ENCODE assay signal across 18 cellular contexts in the genomic region with DNA sequence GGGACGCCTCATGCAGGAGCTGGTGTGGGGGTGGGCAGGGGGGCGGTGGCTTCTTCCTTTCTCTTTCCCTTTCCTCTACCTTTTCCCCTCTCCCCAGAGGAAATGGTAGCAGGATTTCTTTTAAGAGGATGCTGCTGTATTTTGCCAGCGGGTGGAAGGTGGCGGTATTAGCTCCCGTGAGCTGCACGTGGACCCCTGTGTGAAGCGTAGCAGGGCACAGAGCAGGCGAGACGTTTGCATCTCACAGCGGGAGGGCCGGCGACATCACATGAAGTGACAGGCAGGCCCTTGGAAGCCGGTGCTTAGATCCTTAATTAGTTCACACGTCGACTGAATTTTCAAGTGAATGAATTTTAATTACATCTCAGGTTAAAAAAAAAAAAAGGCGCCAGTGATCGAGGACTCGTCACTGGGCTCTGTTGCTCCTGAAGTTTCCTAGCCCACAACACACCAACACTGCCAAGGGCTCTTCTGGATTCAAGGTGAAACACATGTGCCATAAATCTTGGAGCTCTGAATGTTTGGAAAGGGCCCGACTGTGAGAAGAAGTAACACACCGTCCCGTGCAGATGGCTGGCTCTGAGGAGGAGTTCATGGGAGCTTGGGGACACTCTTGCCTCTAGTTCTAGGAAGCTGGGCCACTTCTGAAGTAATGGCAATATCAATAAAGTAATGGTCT. TPM values are rescaled to one million over a fixed set of nuclear protein-coding genes. Genes with fewer than 3 reads are reported as not detected.
DNase-seq lines count a peak whose midpoint lies in the region; ATAC-seq and TF ChIP-seq lines count a peak whose summit lies in the region.
"Had no signal": no experiment of that assay in that cellular context is flagged by ENCODE, and none has a peak within 500 bp of the region (broad histone marks: within the 10 kb centered on the region; RNA-seq: fewer than 3 reads in every experiment).

No MANE protein-coding gene starts in this region.

- H3K4me3 ChIP-seq in AG10803 (ENCODE audit: low read length) (no peak overlapping the region), kidney epithelial cell (ENCODE audit: low read depth, low read length) (no peak overlapping the region)
- H3K4me3 ChIP-seq: cardiac muscle cell, testis had no signal

- TF ChIP-seq CTCF in AG10803 (conservative IDR thresholded peaks at IDR 0.05; ENCODE audit: low read length): no peak
- no peak for TF ChIP-seq CTCF in kidney epithelial cell (IDR thresholded peaks at IDR 0.05; ENCODE audit: insufficient read depth, low read length, poor library complexity, severe bottlenecking)

- no peaks in the 10 kb centered on the region for H3K36me3 ChIP-seq in kidney epithelial cell (ENCODE audit: control insufficient read depth, insufficient read depth, low read length)

- no peak for ATAC-seq in HG03045 (IDR thresholded peaks at IDR 0.05; ENCODE audit: unreplicated experiment)
- ATAC-seq in activated CD4-positive, CD25-positive, alpha-beta regulatory T cell treated with anti-CD3 and anti-CD28 coated beads, Interleukin-2, amount 50 U/mL, for 24 hours: no peak

- CTCF ChIA-PET in HEK293T (lab: Yijun Ruan, JAX): no interaction called here

- no peaks in the 10 kb centered on the region for H3K27me3 ChIP-seq in kidney epithelial cell (ENCODE audit: control insufficient read depth, insufficient read depth, low read length)
- H3K27me3 ChIP-seq: cardiac muscle cell, testis had no signal

- POLR2A ChIA-PET in HEK293T (lab: Yijun Ruan, JAX): no interaction called here

- peak; percentile 13 for DNase-seq in AG10803 (ENCODE audit: low read depth)
- no peak for DNase-seq in HEK293T (ENCODE audit: extremely low spot score)
- peak; percentile 10 for DNase-seq in amniotic epithelial cell (ENCODE audit: low read depth)
- DNase-seq in kidney epithelial cell (ENCODE audit: low read depth): peak; percentile 5
- DNase-seq in Kasumi-1 (lab: John Stamatoyannopoulos, UW): no peak
- DNase-seq in MV-4-11 (lab: John Stamatoyannopoulos, UW): no peak
- DNase-seq: activated CD4-positive, alpha-beta T cell treated with anti-CD3 and anti-CD28 coated beads, Interleukin-2, amount 10 ng/mL, durations not matched to agents 24 days and 14 days; activated naive CD4-positive, alpha-beta T cell treated with anti-CD3 and anti-CD28 coated beads, Interleukin-2, amount 50 U/mL, for 16 hours; hypothalamus; KG1; left cardiac atrium; NCI-H1436; NCI-H446 treated with DMSO at 0.1 percent for 48 hours; stimulated activated CD4-positive, alpha-beta T cell treated with anti-CD3 and anti-CD28 coated beads, Interleukin-4, amount 100 ng/mL, for 4 hours; testis had no signal

TF ChIP-seq in HEK293T, 16 proteins besides CTCF, POLR2A, EP300 and RAD21:
- TF ChIP-seq TARDBP (IDR thresholded peaks at IDR 0.05) (no peak), L3MBTL2 (conservative IDR thresholded peaks at IDR 0.05) (0 out of 2 replicates have a peak, but pooled peaks have one; percentile 10)
- TF ChIP-seq, protein P1, sequence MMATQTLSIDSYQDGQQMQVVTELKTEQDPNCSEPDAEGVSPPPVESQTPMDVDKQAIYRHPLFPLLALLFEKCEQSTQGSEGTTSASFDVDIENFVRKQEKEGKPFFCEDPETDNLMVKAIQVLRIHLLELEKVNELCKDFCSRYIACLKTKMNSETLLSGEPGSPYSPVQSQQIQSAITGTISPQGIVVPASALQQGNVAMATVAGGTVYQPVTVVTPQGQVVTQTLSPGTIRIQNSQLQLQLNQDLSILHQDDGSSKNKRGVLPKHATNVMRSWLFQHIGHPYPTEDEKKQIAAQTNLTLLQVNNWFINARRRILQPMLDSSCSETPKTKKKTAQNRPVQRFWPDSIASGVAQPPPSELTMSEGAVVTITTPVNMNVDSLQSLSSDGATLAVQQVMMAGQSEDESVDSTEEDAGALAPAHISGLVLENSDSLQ (IDR thresholded peaks at IDR 0.05): no peak

RNA-seq across cellular contexts. Expression of a gene that starts 45.8 kb away (rescaled TPM):
- 0.07 and 0.17 TPM in 2 replicates for total RNA-seq in kidney epithelial cell
- total RNA-seq: activated CD4-positive, alpha-beta T cell treated with anti-CD3 and anti-CD28 coated beads, Interleukin-2, amount 10 ng/mL, durations not matched to agents 24 days and 14 days had no signal

Comparison
In these comparisons a context has a peak if more than half of its experiments do, and no peak if none do; other contexts are left out.
1. DNase-seq: peak in AG10803 (single experiment), amniotic epithelial cell (single experiment) and kidney epithelial cell (single experiment); none in HEK293T (single experiment), Kasumi-1 (0 of 2) and MV-4-11 (single experiment).